In genomic region chr3:56933803-56934202, GRCh38 we compare ENCODE assay signal across 1 cellular context.
TF ChIP-seq lines count a peak whose summit lies in the region.

No MANE protein-coding gene starts in this region.

TF ChIP-seq in HepG2, 621 proteins besides CTCF, POLR2A, EP300 and RAD21:
- TF ChIP-seq ETS1 (CRISPR knock-in tag; IDR thresholded peaks at IDR 0.05) (no peak), ARID5B (CRISPR knock-in tag; IDR thresholded peaks at IDR 0.05) (no peak), CCDC6 (CRISPR knock-in tag; IDR thresholded peaks at IDR 0.05) (no peak), ZNF430 (CRISPR knock-in tag; IDR thresholded peaks at IDR 0.05) (peak; percentile 94), ZFY (CRISPR knock-in tag; IDR thresholded peaks at IDR 0.05) (no peak)
